Comparison of ENCODE assay signal across 7 cellular contexts in genomic region chrX:20267924-20268701, GRCh38. TPM values are rescaled to one million over a fixed set of nuclear protein-coding genes. Genes with fewer than 3 reads are reported as not detected.
DNase-seq lines count a peak whose midpoint lies in the region; ATAC-seq and TF ChIP-seq lines count a peak whose summit lies in the region.

No MANE protein-coding gene starts in this region.

- POLR2A ChIA-PET in activated CD4-positive, alpha-beta memory T cell treated with anti-CD3 and anti-CD28 coated beads for 36 hours (lab: Charles Lee), result no interaction called here

- no peak overlapping the region for H2BK20ac ChIP-seq in H9 (ENCODE audit: low read depth, low read length, poor library complexity, severe bottlenecking)

- no peak for TF ChIP-seq CTCF in H9 (conservative IDR thresholded peaks at IDR 0.05)
- TF ChIP-seq CTCF in endothelial cell (IDR thresholded peaks at IDR 0.05; ENCODE audit: unreplicated experiment), result no peak
- TF ChIP-seq CTCF in thyroid gland (IDR thresholded peaks at IDR 0.05), result no peak
- no peak for TF ChIP-seq CTCF in omental fat pad (IDR thresholded peaks at IDR 0.05)

- H4K8ac ChIP-seq in H9 (replicated peaks; ENCODE audit: insufficient read length, low read depth, low read length) (no peak overlapping the region), mesenchymal stem cell (ENCODE audit: low read length) (peak overlapping the region; percentile 40)

- peaks cover 55% of the 10 kb centered on the region for H3K27me3 Mint-ChIP-seq in H9 (ENCODE audit: low read depth)
- no peaks in the 10 kb centered on the region for H3K27me3 Mint-ChIP-seq in activated CD4-positive, alpha-beta memory T cell treated with anti-CD3 and anti-CD28 coated beads for 36 hours
- peaks cover 8% of the 10 kb centered on the region for H3K27me3 Mint-ChIP-seq in endothelial cell (ENCODE audit: unreplicated experiment)

- H2BK12ac ChIP-seq in H9 (ENCODE audit: insufficient read length, low read depth, low read length) (no peak overlapping the region), mesenchymal stem cell (ENCODE audit: low read length in 2 of 2) (peak overlapping the region in 1 of 2 experiments; percentile 52)

- H2BK5ac ChIP-seq in H9 (ENCODE audit: insufficient read length, low read length), result no peak overlapping the region
- H2BK5ac ChIP-seq in mesenchymal stem cell (ENCODE audit: low read depth, low read length, poor library complexity, severe bottlenecking), result no peak overlapping the region

- H3K4me1 Mint-ChIP-seq in H9 (peaks cover 2 to 3% of the 10 kb centered on the region in 2 experiments; a peak in 3 of 4 replicates), endothelial cell (ENCODE audit: unreplicated experiment) (peaks cover 8% of the 10 kb centered on the region)
- peaks cover 13% of the 10 kb centered on the region for H3K4me1 Mint-ChIP-seq in activated CD4-positive, alpha-beta memory T cell treated with anti-CD3 and anti-CD28 coated beads for 36 hours (ENCODE audit: low read depth)

- H3K18ac ChIP-seq in H9 (ENCODE audit: insufficient read length, low read depth, low read length) (peak overlapping the region; percentile 79), mesenchymal stem cell (ENCODE audit: low read depth in 1 of 2, low read length in 2 of 2) (no peak overlapping the region)

- H3K4me2 ChIP-seq in H9 (ENCODE audit: insufficient read depth, insufficient read length, low read length) (peak overlapping the region; percentile 56), mesenchymal stem cell (ENCODE audit: low read length, poor library complexity, severe bottlenecking) (peak overlapping the region; percentile 84)

- no peak overlapping the region for H4K91ac ChIP-seq in H9 (ENCODE audit: insufficient read length, low read depth, low read length)
- no peak overlapping the region for H4K91ac ChIP-seq in mesenchymal stem cell (ENCODE audit: low read length)

- H3K36me3 Mint-ChIP-seq in H9 (ENCODE audit: insufficient read depth in 1 of 3, low read depth in 3 of 3) (0 out of 7 replicates have a peak, but pooled peaks cover 0 to 6% (median 0%) of the 10 kb centered on the region in 3 experiments), endothelial cell (ENCODE audit: low read depth, unreplicated experiment) (no peaks in the 10 kb centered on the region)
- no peaks in the 10 kb centered on the region for H3K36me3 Mint-ChIP-seq in activated CD4-positive, alpha-beta memory T cell treated with anti-CD3 and anti-CD28 coated beads for 36 hours

- H3K79me1 ChIP-seq in H9 (ENCODE audit: insufficient read depth, low read depth, low read length, poor library complexity, severe bottlenecking) (no peaks in the 10 kb centered on the region), mesenchymal stem cell (replicated peaks; ENCODE audit: low read length, poor library complexity, severe bottlenecking) (no peaks in the 10 kb centered on the region)

- no peak overlapping the region for H2BK15ac ChIP-seq in H9 (ENCODE audit: low read depth, low read length)
- H2BK15ac ChIP-seq in mesenchymal stem cell (ENCODE audit: low read depth, poor library complexity, severe bottlenecking), result no peak overlapping the region

- DNase-seq in H9 (peak; percentile 50), endothelial cell (ENCODE audit: low spot score) (peak; percentile 21), mesenchymal stem cell (peak; percentile 59), thyroid gland (peak; percentile 69 to 70), omental fat pad (ENCODE audit: low spot score) (no peak)
- peak; percentile 20 for DNase-seq in activated CD4-positive, alpha-beta memory T cell treated with anti-CD3 and anti-CD28 coated beads for 36 hours

- intact Hi-C loops in activated CD4-positive, alpha-beta memory T cell treated with anti-CD3 and anti-CD28 coated beads for 36 hours (cut with micrococcal nuclease), result loop anchor here (2.0 to 5.0 kb wide), 3 partner anchors 85 to 174 kb away; partner anchors contain the start of gene EIF1AX
- intact Hi-C loops in thyroid gland (cut with DNase I), result no loop called here

- H3K9ac ChIP-seq in H9 (ENCODE audit: extremely low read depth, insufficient read length, low read length) (peak overlapping the region; percentile 14), mesenchymal stem cell (ENCODE audit: low read length) (peak overlapping the region; percentile 90)

- H2AK5ac ChIP-seq in H9 (ENCODE audit: insufficient read length, low read length), result no peak overlapping the region
- no peak overlapping the region for H2AK5ac ChIP-seq in mesenchymal stem cell (ENCODE audit: low read length, severe bottlenecking)

- H3K14ac ChIP-seq in H9 (ENCODE audit: insufficient read depth, low read length), result peak overlapping the region; percentile 47; the same call in 1 of the 2 replicates
- H3K14ac ChIP-seq in mesenchymal stem cell (ENCODE audit: low read length in 2 of 2), result no peak overlapping the region

- H3K27me3 ChIP-seq in H9 (ENCODE audit: insufficient read depth, low read length), result peaks cover 4% of the 10 kb centered on the region; the same call in 1 of the 2 replicates
- no peaks in the 10 kb centered on the region for H3K27me3 ChIP-seq in mesenchymal stem cell (ENCODE audit: control insufficient read depth in 1 of 2, insufficient read depth in 1 of 2, low read length in 2 of 2)
- H3K27me3 ChIP-seq in thyroid gland, result no peaks in the 10 kb centered on the region

- peaks cover 3% of the 10 kb centered on the region for H3K23me2 ChIP-seq in H9 (ENCODE audit: insufficient read length, low read depth, low read length, poor library complexity, severe bottlenecking)

- no peak overlapping the region for H3K56ac ChIP-seq in H9 (ENCODE audit: insufficient read length, low read depth, low read length)

- H3K4me3 ChIP-seq in mesenchymal stem cell (ENCODE audit: insufficient read depth in 1 of 2, low read depth in 1 of 2, low read length in 2 of 2), result peak overlapping the region; percentile 53 to 81
- peak overlapping the region in 2 of 3 donors; percentile 27 to 60 for H3K4me3 ChIP-seq in thyroid gland (replicated peaks in 1 of 3)

- TF ChIP-seq POLR2A in thyroid gland (IDR thresholded peaks at IDR 0.05), result peak in 1 of 2 donors; percentile 44

- H3K4me1 ChIP-seq in H9 (ENCODE audit: insufficient read depth, low read length) (no peaks in the 10 kb centered on the region), mesenchymal stem cell (ENCODE audit: control insufficient read depth, insufficient read depth, low read depth, low read length) (peaks cover 2% of the 10 kb centered on the region), thyroid gland (no peaks in the 10 kb centered on the region)

- no peak overlapping the region for H3K27ac Mint-ChIP-seq in H9
- H3K27ac Mint-ChIP-seq in activated CD4-positive, alpha-beta memory T cell treated with anti-CD3 and anti-CD28 coated beads for 36 hours, result no peak overlapping the region
- no peak overlapping the region for H3K27ac Mint-ChIP-seq in endothelial cell (ENCODE audit: unreplicated experiment)

- H3K23ac ChIP-seq in H9 (ENCODE audit: insufficient read length, low read depth, low read length), result no peak overlapping the region
- no peak overlapping the region for H3K23ac ChIP-seq in mesenchymal stem cell (ENCODE audit: low read length in 2 of 2)

- ATAC-seq in GM19463 (IDR thresholded peaks at IDR 0.05; ENCODE audit: unreplicated experiment), result no peak
- ATAC-seq in omental fat pad (ENCODE audit: low FRiP score), result no peak

- H3K9me3 ChIP-seq in H9 (ENCODE audit: control insufficient read depth, low read depth, low read length), result peaks cover 8% of the 10 kb centered on the region
- no peaks in the 10 kb centered on the region for H3K9me3 ChIP-seq in mesenchymal stem cell (ENCODE audit: control insufficient read depth, low read length)
- no peaks in the 10 kb centered on the region for H3K9me3 ChIP-seq in thyroid gland

- H2BK120ac ChIP-seq in H9 (ENCODE audit: low read depth, low read length, poor library complexity, severe bottlenecking) (no peak overlapping the region), mesenchymal stem cell (ENCODE audit: low read depth, low read length) (no peak overlapping the region)

- H2AFZ ChIP-seq in H9 (ENCODE audit: low read length) (no peak overlapping the region), mesenchymal stem cell (ENCODE audit: low read depth, low read length) (peak overlapping the region; percentile 61)

- H3K4ac ChIP-seq in H9 (ENCODE audit: low read depth, low read length) (no peak overlapping the region), mesenchymal stem cell (ENCODE audit: low read depth in 1 of 2, low read length in 2 of 2) (no peak overlapping the region)

- H3K36me3 ChIP-seq in mesenchymal stem cell (ENCODE audit: control insufficient read depth in 1 of 2, insufficient read depth in 2 of 2, low read depth in 1 of 2, low read length in 2 of 2) (no peaks in the 10 kb centered on the region), thyroid gland (no peaks in the 10 kb centered on the region)

- peak overlapping the region; percentile 74 to 93 for H3K4me3 Mint-ChIP-seq in H9
- H3K4me3 Mint-ChIP-seq in activated CD4-positive, alpha-beta memory T cell treated with anti-CD3 and anti-CD28 coated beads for 36 hours, result peak overlapping the region; percentile 83
- H3K4me3 Mint-ChIP-seq in endothelial cell (ENCODE audit: unreplicated experiment), result no peak overlapping the region

- H3K79me2 ChIP-seq in H9 (ENCODE audit: insufficient read depth, low read length), result no peaks in the 10 kb centered on the region

- no peak overlapping the region for H3T11ph ChIP-seq in H9 (ENCODE audit: low read length)

- H4K20me1 ChIP-seq in H9 (ENCODE audit: control insufficient read depth, insufficient read depth, insufficient read length), result no peaks in the 10 kb centered on the region

- H3K9me3 Mint-ChIP-seq in H9 (peaks cover 35 to 57% of the 10 kb centered on the region in 2 experiments), endothelial cell (ENCODE audit: unreplicated experiment) (no peaks in the 10 kb centered on the region)
- H3K9me3 Mint-ChIP-seq in activated CD4-positive, alpha-beta memory T cell treated with anti-CD3 and anti-CD28 coated beads for 36 hours, result no peaks in the 10 kb centered on the region

- no peak overlapping the region for H3K27ac ChIP-seq in H9 (ENCODE audit: insufficient read length, low read depth, low read length)
- peak overlapping the region; percentile 35 for H3K27ac ChIP-seq in mesenchymal stem cell (ENCODE audit: low read length, poor library complexity, severe bottlenecking)
- peak overlapping the region; percentile 69 to 87 (median 76) for H3K27ac ChIP-seq in thyroid gland

- H4K5ac ChIP-seq in H9 (ENCODE audit: insufficient read length, low read depth, low read length), result no peak overlapping the region

- CTCF ChIA-PET in activated CD4-positive, alpha-beta memory T cell treated with anti-CD3 and anti-CD28 coated beads for 36 hours (lab: Charles Lee), result no interaction called here

- no CpG with 5 or more reads among the region's 54 CpGs for WGBS in H9 (ENCODE audit: extremely low coverage, insufficient read length, low lambda C conversion rate)
- WGBS in mesenchymal stem cell, result 9% methylated on average over 41 of the region's 54 CpGs
- WGBS in thyroid gland, 2 donors, result 6% methylated on average over 15 of the region's 54 CpGs; no CpG with 5 or more reads in 1 of the 2 donors

RNA-seq across cellular contexts. Expression of gene RPS6KA3, which starts 1.4 kb away (rescaled TPM):
- total RNA-seq in H9 (2021), result 9.2 and 9.8 TPM in 2 replicates
- total RNA-seq in activated CD4-positive, alpha-beta memory T cell treated with anti-CD3 and anti-CD28 coated beads for 36 hours, result 10 to 100 TPM; 51.8 to 52.0 TPM
- total RNA-seq in endothelial cell (ENCODE audit: unreplicated experiment), result 50.9 TPM
- 21.3 TPM for polyA plus RNA-seq in mesenchymal stem cell (2013, experiment 1 of 2)
- 21.0 TPM for polyA plus RNA-seq in mesenchymal stem cell (2013, experiment 2 of 2)
- 10 to 100 TPM; 41.6 to 57.6 (median 51.4) TPM for total RNA-seq in thyroid gland
- total RNA-seq in omental fat pad, result 10 to 100 TPM; 39.5 to 90.3 (median 55.1) TPM
